8 cellular contexts compared by ENCODE assay signal in genomic region chr12:56634837-56635538, GRCh38. TPM values are rescaled to one million over a fixed set of nuclear protein-coding genes. Genes with fewer than 3 reads are reported as not detected.
DNase-seq lines count a peak whose midpoint lies in the region; ATAC-seq, FAIRE-seq and TF ChIP-seq lines count a peak whose summit lies in the region.

No MANE protein-coding gene starts in this region.

- TF ChIP-seq CTCF in A549 (IDR thresholded peaks at IDR 0.05) = peak; percentile 56
- peak; percentile 33 to 48 (median 38) for TF ChIP-seq CTCF in right lobe of liver (IDR thresholded peaks at IDR 0.05)

- intact Hi-C loops in right lobe of liver (cut with DNase I) = no loop called here

- peaks cover 72% of the 10 kb centered on the region for H3K4me1 Mint-ChIP-seq in activated CD4-positive, alpha-beta memory T cell treated with anti-CD3 and anti-CD28 coated beads, Interleukin-2, amount 10 ng/mL, durations not matched to agents 7 days and 5 days

- POLR2A ChIA-PET in A549 (lab: Yijun Ruan, JAX) = interaction anchor here (1.2 to 3.9 kb wide), 4 partner anchors 10 to 121 kb away, joined by 3 to 57 read pairs (median 4); partner anchors contain the start of genes NACA and PTGES3
- POLR2A ChIA-PET in activated CD4-positive, alpha-beta memory T cell treated with anti-CD3 and anti-CD28 coated beads, Interleukin-2, amount 10 ng/mL, durations not matched to agents 7 days and 5 days (lab: Charles Lee) = interaction anchor here (0.6 to 5.5 kb wide), 18 partner anchors 11 to 594 kb away, joined by 3 to 103 read pairs (median 6); partner anchors contain the start of genes ATP5F1B, PTGES3, SHMT2 and STAT6

- H3K4me2 ChIP-seq in A549 = peak overlapping the region; percentile 97

- H3K27ac Mint-ChIP-seq in activated CD4-positive, alpha-beta memory T cell treated with anti-CD3 and anti-CD28 coated beads, Interleukin-2, amount 10 ng/mL, durations not matched to agents 7 days and 5 days = peak overlapping the region; percentile 80

- no peaks in the 10 kb centered on the region for H3K27me3 Mint-ChIP-seq in activated CD4-positive, alpha-beta memory T cell treated with anti-CD3 and anti-CD28 coated beads, Interleukin-2, amount 10 ng/mL, durations not matched to agents 7 days and 5 days

- WGBS in A549 (ENCODE audit: missing lambda C conversion rate) = 3% methylated on average over 35 of the region's 45 CpGs
- 1 to 2% methylated on average over 45 of the region's 45 CpGs for WGBS in ectodermal cell, 2 experiments
- WGBS in right lobe of liver (ENCODE audit: insufficient coverage, low coverage, low lambda C conversion rate, missing lambda C conversion rate) = 0% methylated on average over 19 of the region's 45 CpGs

- H3K4me1 ChIP-seq in A549 (peaks cover 46% of the 10 kb centered on the region), ectodermal cell (ENCODE audit: control insufficient read depth, insufficient read depth, low read length) (peaks cover 41% of the 10 kb centered on the region), right lobe of liver (peaks cover 0 to 50% (median 17%) of the 10 kb centered on the region in 4 donors)

- no peak for TF ChIP-seq EP300 in A549 (IDR thresholded peaks at IDR 0.05)

- H3K4me3 Mint-ChIP-seq in activated CD4-positive, alpha-beta memory T cell treated with anti-CD3 and anti-CD28 coated beads, Interleukin-2, amount 10 ng/mL, durations not matched to agents 7 days and 5 days = peak overlapping the region; percentile 96

- H3K4me3 ChIP-seq in A549 (peak overlapping the region; percentile 80), ectodermal cell (ENCODE audit: insufficient read depth, low read depth, low read length) (peak overlapping the region; percentile 70), right lobe of liver (peak overlapping the region; percentile 64 to 88 (median 86))

- peak overlapping the region; percentile 89 to 97 for H3K27ac ChIP-seq in A549
- peak overlapping the region; percentile 58 for H3K27ac ChIP-seq in ectodermal cell (ENCODE audit: insufficient read depth, low read depth, low read length, poor library complexity, severe bottlenecking)
- peak overlapping the region; percentile 84 to 92 (median 90) for H3K27ac ChIP-seq in right lobe of liver

- peaks cover 22% of the 10 kb centered on the region for H3K36me3 ChIP-seq in ectodermal cell (ENCODE audit: control insufficient read depth, insufficient read depth, low read length)
- peaks cover 0 to 27% (median 17%) of the 10 kb centered on the region in 4 donors for H3K36me3 ChIP-seq in right lobe of liver

- ATAC-seq in A549 (peak; percentile 69), GM18505 (IDR thresholded peaks at IDR 0.05; ENCODE audit: unreplicated experiment) (peak; percentile 21), HG03571 (IDR thresholded peaks at IDR 0.05; ENCODE audit: unreplicated experiment) (peak; percentile 24), right lobe of liver (peak; percentile 41 to 53 (median 52))

- peak; percentile 35 to 51; a peak in 4 of 5 replicates for TF ChIP-seq RAD21 in A549 (conservative IDR thresholded peaks at IDR 0.05 in 1 of 2, IDR thresholded peaks at IDR 0.05 in 1 of 2)

- peaks cover 39% of the 10 kb centered on the region for H3K36me3 Mint-ChIP-seq in activated CD4-positive, alpha-beta memory T cell treated with anti-CD3 and anti-CD28 coated beads, Interleukin-2, amount 10 ng/mL, durations not matched to agents 7 days and 5 days (ENCODE audit: low read depth)

- DNase-seq in A549 (ENCODE audit: low read depth in 1 of 2, low spot score in 1 of 2) (peak; percentile 94 to 98), NCI-H748 (lab: John Stamatoyannopoulos, UW; ENCODE audit: unreplicated experiment) (peak; percentile 89), right lobe of liver (peak; percentile 84 to 89 (median 87))
- DNase-seq in activated CD4-positive, alpha-beta memory T cell treated with anti-CD3 and anti-CD28 coated beads, Interleukin-2, amount 10 ng/mL, durations not matched to agents 7 days and 5 days = peak; percentile 76
- DNase-seq in stimulated activated CD8-positive, alpha-beta memory T cell treated with anti-CD3 and anti-CD28 coated beads, Interleukin-12 subunit alpha, Interleukin-12 subunit beta, amount 100 ng/mL, for 4 hours (ENCODE audit: low read depth) = peak; percentile 53

- FAIRE-seq in A549 (lab: Jason Lieb, UNC) = no peak

- H3K27me3 ChIP-seq in ectodermal cell (ENCODE audit: control insufficient read depth, insufficient read depth, low read length, poor library complexity, severe bottlenecking) (no peaks in the 10 kb centered on the region), right lobe of liver (no peaks in the 10 kb centered on the region)

- peak; percentile 37 for TF ChIP-seq POLR2A in A549 (IDR thresholded peaks at IDR 0.05; ENCODE audit: low read length)
- TF ChIP-seq POLR2A in GM18505 (IDR thresholded peaks at IDR 0.05; ENCODE audit: borderline replicate concordance, extremely low read depth, insufficient read depth, insufficient read length) = peak; percentile 49
- peak; percentile 56 for TF ChIP-seq POLR2A in right lobe of liver (IDR thresholded peaks at IDR 0.05)

- no peaks in the 10 kb centered on the region for H3K9me3 Mint-ChIP-seq in activated CD4-positive, alpha-beta memory T cell treated with anti-CD3 and anti-CD28 coated beads, Interleukin-2, amount 10 ng/mL, durations not matched to agents 7 days and 5 days

- CTCF ChIA-PET in A549 (lab: Yijun Ruan, JAX) = interaction anchor here (0.7 to 4.3 kb wide), 23 partner anchors 11 to 267 kb away, joined by 3 to 74 read pairs (median 7); partner anchors contain the start of genes ATP5F1B and RBMS2
- CTCF ChIA-PET in activated CD4-positive, alpha-beta memory T cell treated with anti-CD3 and anti-CD28 coated beads, Interleukin-2, amount 10 ng/mL, durations not matched to agents 7 days and 5 days (lab: Charles Lee) = interaction anchor here (0.6 to 3.9 kb wide), 13 partner anchors 8 to 367 kb away, joined by 3 to 80 read pairs (median 6); partner anchors contain the start of genes ATP5F1B and PTGES3

- no peaks in the 10 kb centered on the region for H3K9me3 ChIP-seq in A549
- H3K9me3 ChIP-seq in ectodermal cell (ENCODE audit: control insufficient read depth, low read length) = no peaks in the 10 kb centered on the region
- H3K9me3 ChIP-seq in right lobe of liver = no peaks in the 10 kb centered on the region

TF ChIP-seq in A549, 52 proteins besides CTCF, POLR2A, EP300 and RAD21 (continues in another document):
- no peak for TF ChIP-seq HMGXB4 (CRISPR knock-in tag; IDR thresholded peaks at IDR 0.05; ENCODE audit: borderline replicate concordance)

RNA-seq across cellular contexts. Expression of gene BAZ2A, which starts 4.9 kb away (rescaled TPM):
- polyA plus RNA-seq in A549 (2011; rRNA removed) = 59.4 and 103 TPM in 2 replicates
- polyA plus RNA-seq in A549 (2012; cell fraction: cytosol; rRNA removed) = 40.7 and 41.9 TPM in 2 replicates
- polyA plus RNA-seq in A549 (2012; cell fraction: nucleus; rRNA removed) = 82.9 and 85.0 TPM in 2 replicates
- polyA plus RNA-seq in A549 (2017; fragmentation: RNase III; extraction: RNeasy Plus Mini Kit Qiagen cat#74134 plus additional on column Dnase treatment) = 34.2 to 41.7 TPM (median 40.8 TPM) in 3 replicates
- polyA minus RNA-seq in A549 (2011; rRNA and poly(A)+ RNA removed) = 150 and 155 TPM in 2 replicates
- 100 to 1,000 TPM; 121 to 126 TPM for total RNA-seq in activated CD4-positive, alpha-beta memory T cell treated with anti-CD3 and anti-CD28 coated beads, Interleukin-2, amount 10 ng/mL, durations not matched to agents 7 days and 5 days
- 113 TPM for polyA plus RNA-seq in ectodermal cell (2013, experiment 1 of 4)
- polyA plus RNA-seq in ectodermal cell (2013, experiment 2 of 4) = 127 TPM
- 93.8 TPM for polyA plus RNA-seq in ectodermal cell (2013, experiment 3 of 4)
- 118 TPM for polyA plus RNA-seq in ectodermal cell (2013, experiment 4 of 4)
- 10 to 100 TPM; 21.8 to 45.7 (median 33.4) TPM for total RNA-seq in right lobe of liver

RNA-seq across cellular contexts. Expression of gene ATP5F1B, which starts 10.8 kb away (rescaled TPM):
- polyA plus RNA-seq in A549 (2011; rRNA removed) (1,500 and 1,639 TPM in 2 replicates), A549 (2017; fragmentation: RNase III; extraction: RNeasy Plus Mini Kit Qiagen cat#74134 plus additional on column Dnase treatment) (761 to 854 TPM (median 778 TPM) in 3 replicates)
- polyA plus RNA-seq in A549 (2012; cell fraction: cytosol; rRNA removed) = 1,279 and 1,537 TPM in 2 replicates
- 796 and 1,402 TPM in 2 replicates for polyA plus RNA-seq in A549 (2012; cell fraction: nucleus; rRNA removed)
- 1,473 and 1,903 TPM in 2 replicates for polyA minus RNA-seq in A549 (2011; rRNA and poly(A)+ RNA removed)
- 100 to 1,000 TPM; 529 to 549 TPM for total RNA-seq in activated CD4-positive, alpha-beta memory T cell treated with anti-CD3 and anti-CD28 coated beads, Interleukin-2, amount 10 ng/mL, durations not matched to agents 7 days and 5 days
- polyA plus RNA-seq in ectodermal cell (2013, experiment 1 of 4) = 841 TPM
- polyA plus RNA-seq in ectodermal cell (2013, experiment 2 of 4) = 819 TPM
- polyA plus RNA-seq in ectodermal cell (2013, experiment 3 of 4) = 663 TPM
- 731 TPM for polyA plus RNA-seq in ectodermal cell (2013, experiment 4 of 4)
- 100 to 1,000 TPM; 346 to 535 (median 362) TPM for total RNA-seq in right lobe of liver

RNA-seq across cellular contexts. Expression of gene PTGES3, which starts 53.1 kb away (rescaled TPM):
- polyA plus RNA-seq in A549 (2011; rRNA removed) (211 and 272 TPM in 2 replicates), A549 (2017; fragmentation: RNase III; extraction: RNeasy Plus Mini Kit Qiagen cat#74134 plus additional on column Dnase treatment) (400 to 467 TPM (median 406 TPM) in 3 replicates)
- 105 and 133 TPM in 2 replicates for polyA plus RNA-seq in A549 (2012; cell fraction: cytosol; rRNA removed)
- 65.4 and 72.5 TPM in 2 replicates for polyA plus RNA-seq in A549 (2012; cell fraction: nucleus; rRNA removed)
- polyA minus RNA-seq in A549 (2011; rRNA and poly(A)+ RNA removed) = 40.5 and 51.6 TPM in 2 replicates
- 100 to 1,000 TPM; 240 to 241 TPM for total RNA-seq in activated CD4-positive, alpha-beta memory T cell treated with anti-CD3 and anti-CD28 coated beads, Interleukin-2, amount 10 ng/mL, durations not matched to agents 7 days and 5 days
- 390 TPM for polyA plus RNA-seq in ectodermal cell (2013, experiment 1 of 4)
- 381 TPM for polyA plus RNA-seq in ectodermal cell (2013, experiment 2 of 4)
- 297 TPM for polyA plus RNA-seq in ectodermal cell (2013, experiment 3 of 4)
- polyA plus RNA-seq in ectodermal cell (2013, experiment 4 of 4) = 317 TPM
- total RNA-seq in right lobe of liver = 100 to 1,000 TPM in 2 of 6 experiments, 10 to 100 TPM in 4; 70.0 to 184 (median 81.8) TPM

Comparison
In these comparisons a context has a peak if more than half of its experiments do, and no peak if none do; other contexts are left out.
1. Peak in every context shown above with its lines: DNase-seq, ATAC-seq, H3K4me3 ChIP-seq and H3K27ac ChIP-seq.